ENCODE assay signal across 1 cellular context in the genomic region with DNA sequence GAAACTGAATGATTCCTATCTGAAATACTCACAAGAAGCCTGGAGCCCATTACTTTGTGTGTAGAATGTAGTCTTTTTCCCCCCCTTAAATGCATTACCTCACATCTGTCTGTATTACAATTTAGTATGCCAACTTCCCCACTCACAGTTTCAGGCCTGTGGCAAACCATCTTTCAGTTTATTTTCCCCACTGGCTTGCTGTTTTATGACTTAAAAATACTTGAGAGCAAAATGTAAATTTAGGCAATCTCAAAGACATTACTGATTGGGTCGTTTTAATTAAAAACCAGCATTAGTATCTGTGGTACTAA.
A peak's percentile ranks its signal among the peaks of the same experiment; 100 is the strongest.
TF ChIP-seq lines count a peak whose summit lies in the region.

No MANE protein-coding gene starts in this region.

TF ChIP-seq in SK-N-SH treated with all-trans-retinoic acid at 6 μM for 48 hours, 23 proteins besides CTCF, POLR2A, EP300 and RAD21 (continued from another document):
- TF ChIP-seq, protein P1, sequence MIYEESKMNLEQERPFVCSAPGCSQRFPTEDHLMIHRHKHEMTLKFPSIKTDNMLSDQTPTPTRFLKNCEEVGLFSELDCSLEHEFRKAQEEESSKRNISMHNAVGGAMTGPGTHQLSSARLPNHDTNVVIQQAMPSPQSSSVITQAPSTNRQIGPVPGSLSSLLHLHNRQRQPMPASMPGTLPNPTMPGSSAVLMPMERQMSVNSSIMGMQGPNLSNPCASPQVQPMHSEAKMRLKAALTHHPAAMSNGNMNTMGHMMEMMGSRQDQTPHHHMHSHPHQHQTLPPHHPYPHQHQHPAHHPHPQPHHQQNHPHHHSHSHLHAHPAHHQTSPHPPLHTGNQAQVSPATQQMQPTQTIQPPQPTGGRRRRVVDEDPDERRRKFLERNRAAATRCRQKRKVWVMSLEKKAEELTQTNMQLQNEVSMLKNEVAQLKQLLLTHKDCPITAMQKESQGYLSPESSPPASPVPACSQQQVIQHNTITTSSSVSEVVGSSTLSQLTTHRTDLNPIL (CRISPR knock-in tag; IDR thresholded peaks at IDR 0.05; ENCODE audit: low read depth): peak; percentile 52; the same call in 1 of the 2 replicates
- TF ChIP-seq GLIS3 (CRISPR knock-in tag; IDR thresholded peaks at IDR 0.05) (0 out of 2 replicates have a peak, but pooled peaks have one; percentile 59), ESRRG (CRISPR knock-in tag; IDR thresholded peaks at IDR 0.05) (no peak), ZNF565 (CRISPR knock-in tag; conservative IDR thresholded peaks at IDR 0.05; ENCODE audit: low read depth) (no peak), ZNF8 (CRISPR knock-in tag; IDR thresholded peaks at IDR 0.05) (no peak), ZFP3 (CRISPR knock-in tag; IDR thresholded peaks at IDR 0.05) (0 out of 2 replicates have a peak, but pooled peaks have one; percentile 21), RARB (CRISPR knock-in tag; IDR thresholded peaks at IDR 0.05) (no peak), SNAI2 (CRISPR knock-in tag; IDR thresholded peaks at IDR 0.05) (no peak)
- TF ChIP-seq, protein P2, sequence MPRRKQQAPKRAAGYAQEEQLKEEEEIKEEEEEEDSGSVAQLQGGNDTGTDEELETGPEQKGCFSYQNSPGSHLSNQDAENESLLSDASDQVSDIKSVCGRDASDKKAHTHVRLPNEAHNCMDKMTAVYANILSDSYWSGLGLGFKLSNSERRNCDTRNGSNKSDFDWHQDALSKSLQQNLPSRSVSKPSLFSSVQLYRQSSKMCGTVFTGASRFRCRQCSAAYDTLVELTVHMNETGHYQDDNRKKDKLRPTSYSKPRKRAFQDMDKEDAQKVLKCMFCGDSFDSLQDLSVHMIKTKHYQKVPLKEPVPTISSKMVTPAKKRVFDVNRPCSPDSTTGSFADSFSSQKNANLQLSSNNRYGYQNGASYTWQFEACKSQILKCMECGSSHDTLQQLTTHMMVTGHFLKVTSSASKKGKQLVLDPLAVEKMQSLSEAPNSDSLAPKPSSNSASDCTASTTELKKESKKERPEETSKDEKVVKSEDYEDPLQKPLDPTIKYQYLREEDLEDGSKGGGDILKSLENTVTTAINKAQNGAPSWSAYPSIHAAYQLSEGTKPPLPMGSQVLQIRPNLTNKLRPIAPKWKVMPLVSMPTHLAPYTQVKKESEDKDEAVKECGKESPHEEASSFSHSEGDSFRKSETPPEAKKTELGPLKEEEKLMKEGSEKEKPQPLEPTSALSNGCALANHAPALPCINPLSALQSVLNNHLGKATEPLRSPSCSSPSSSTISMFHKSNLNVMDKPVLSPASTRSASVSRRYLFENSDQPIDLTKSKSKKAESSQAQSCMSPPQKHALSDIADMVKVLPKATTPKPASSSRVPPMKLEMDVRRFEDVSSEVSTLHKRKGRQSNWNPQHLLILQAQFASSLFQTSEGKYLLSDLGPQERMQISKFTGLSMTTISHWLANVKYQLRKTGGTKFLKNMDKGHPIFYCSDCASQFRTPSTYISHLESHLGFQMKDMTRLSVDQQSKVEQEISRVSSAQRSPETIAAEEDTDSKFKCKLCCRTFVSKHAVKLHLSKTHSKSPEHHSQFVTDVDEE (CRISPR knock-in tag; IDR thresholded peaks at IDR 0.05): no peak
- TF ChIP-seq, protein P3, sequence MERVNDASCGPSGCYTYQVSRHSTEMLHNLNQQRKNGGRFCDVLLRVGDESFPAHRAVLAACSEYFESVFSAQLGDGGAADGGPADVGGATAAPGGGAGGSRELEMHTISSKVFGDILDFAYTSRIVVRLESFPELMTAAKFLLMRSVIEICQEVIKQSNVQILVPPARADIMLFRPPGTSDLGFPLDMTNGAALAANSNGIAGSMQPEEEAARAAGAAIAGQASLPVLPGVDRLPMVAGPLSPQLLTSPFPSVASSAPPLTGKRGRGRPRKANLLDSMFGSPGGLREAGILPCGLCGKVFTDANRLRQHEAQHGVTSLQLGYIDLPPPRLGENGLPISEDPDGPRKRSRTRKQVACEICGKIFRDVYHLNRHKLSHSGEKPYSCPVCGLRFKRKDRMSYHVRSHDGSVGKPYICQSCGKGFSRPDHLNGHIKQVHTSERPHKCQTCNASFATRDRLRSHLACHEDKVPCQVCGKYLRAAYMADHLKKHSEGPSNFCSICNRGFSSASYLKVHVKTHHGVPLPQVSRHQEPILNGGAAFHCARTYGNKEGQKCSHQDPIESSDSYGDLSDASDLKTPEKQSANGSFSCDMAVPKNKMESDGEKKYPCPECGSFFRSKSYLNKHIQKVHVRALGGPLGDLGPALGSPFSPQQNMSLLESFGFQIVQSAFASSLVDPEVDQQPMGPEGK (CRISPR knock-in tag; IDR thresholded peaks at IDR 0.05; ENCODE audit: borderline replicate concordance): no peak
